In genomic region chr12:10363922-10364838, GRCh38 we compare ENCODE assay signal across 9 cellular contexts. TPM values are rescaled to one million over a fixed set of nuclear protein-coding genes. Genes with fewer than 3 reads are reported as not detected.
DNase-seq lines count a peak whose midpoint lies in the region; ATAC-seq and TF ChIP-seq lines count a peak whose summit lies in the region.
"Had no signal": no experiment of that assay in that cellular context is flagged by ENCODE, and none has a peak within 500 bp of the region (broad histone marks: within the 10 kb centered on the region; RNA-seq: fewer than 3 reads in every experiment).

No MANE protein-coding gene starts in this region.

- H3K4me1 ChIP-seq in BLaER1 (peaks cover 49% of the 10 kb centered on the region), cardiac muscle cell (ENCODE audit: low read depth) (peaks cover 42% of the 10 kb centered on the region), trophoblast cell (ENCODE audit: control insufficient read depth in 1 of 2, insufficient read depth in 2 of 2, low read length in 2 of 2) (peaks cover 23 to 33% of the 10 kb centered on the region in 2 experiments)

- H2BK5ac ChIP-seq in trophoblast cell (ENCODE audit: low read depth, low read length, poor library complexity): peak overlapping the region; percentile 73

- H3K27ac ChIP-seq in BLaER1: peak overlapping the region; percentile 91
- peak overlapping the region; percentile 81 for H3K27ac ChIP-seq in cardiac muscle cell
- H3K27ac ChIP-seq in trophoblast cell (ENCODE audit: low read depth, low read length): peak overlapping the region; percentile 93

- H3K27ac Mint-ChIP-seq in nephron progenitor cell: no peak overlapping the region

- peak overlapping the region; percentile 86 for H3K18ac ChIP-seq in trophoblast cell (ENCODE audit: low read length)

- H3K4me2 ChIP-seq in BLaER1 (peak overlapping the region; percentile 98), trophoblast cell (ENCODE audit: low read length) (peak overlapping the region; percentile 80)

- peak overlapping the region; percentile 83 for H3K9ac ChIP-seq in BLaER1
- H3K9ac ChIP-seq in trophoblast cell (ENCODE audit: low read length): no peak overlapping the region

- peak overlapping the region; percentile 93 for H2AK5ac ChIP-seq in trophoblast cell (ENCODE audit: low read length)

- peak overlapping the region; percentile 92 for H2BK120ac ChIP-seq in trophoblast cell (ENCODE audit: insufficient read depth, low read length, poor library complexity)

- peak overlapping the region; percentile 94 for H3K4ac ChIP-seq in trophoblast cell (ENCODE audit: low read depth, low read length)

- H3K4me1 Mint-ChIP-seq in nephron progenitor cell: peaks cover 30% of the 10 kb centered on the region

- H3K36me3 Mint-ChIP-seq in nephron progenitor cell (ENCODE audit: low read depth): peaks cover 19% of the 10 kb centered on the region

- peak overlapping the region; percentile 91 for H4K8ac ChIP-seq in trophoblast cell (ENCODE audit: low read depth, low read length)

- H3K9me3 ChIP-seq in BLaER1 (peaks cover 19% of the 10 kb centered on the region), cardiac muscle cell (ENCODE audit: low read depth) (no peaks in the 10 kb centered on the region), trophoblast cell (ENCODE audit: insufficient read depth, low read depth, low read length) (no peaks in the 10 kb centered on the region)

- H3K79me2 ChIP-seq in trophoblast cell (ENCODE audit: control insufficient read depth, insufficient read depth, low read length, poor library complexity): peaks cover 4% of the 10 kb centered on the region

- no CpG with 5 or more reads among the region's 19 CpGs for WGBS in trophoblast cell (ENCODE audit: extremely low coverage, insufficient coverage, insufficient read length)

- no peaks in the 10 kb centered on the region for H3K36me3 ChIP-seq in BLaER1
- H3K36me3 ChIP-seq in cardiac muscle cell: no peaks in the 10 kb centered on the region
- H3K36me3 ChIP-seq in trophoblast cell (ENCODE audit: control insufficient read depth in 1 of 2, insufficient read depth in 2 of 2, low read length in 2 of 2): no peaks in the 10 kb centered on the region

- TF ChIP-seq CTCF in cardiac muscle cell (IDR thresholded peaks at IDR 0.05; ENCODE audit: low read depth, low read length) (no peak), nephron progenitor cell (IDR thresholded peaks at IDR 0.05) (no peak)

- H2BK12ac ChIP-seq in trophoblast cell (ENCODE audit: low read length): peak overlapping the region; percentile 88

- ATAC-seq in GM18520 (IDR thresholded peaks at IDR 0.05; ENCODE audit: unreplicated experiment) (peak; percentile 63), HG02885 (IDR thresholded peaks at IDR 0.05; ENCODE audit: poor library complexity, unreplicated experiment) (peak; percentile 97)

- no peaks in the 10 kb centered on the region for H3K27me3 ChIP-seq in BLaER1
- no peaks in the 10 kb centered on the region for H3K27me3 ChIP-seq in cardiac muscle cell
- no peaks in the 10 kb centered on the region for H3K27me3 ChIP-seq in trophoblast cell (ENCODE audit: insufficient read depth, low read length)

- DNase-seq in NCI-H226 (peak; percentile 11), cardiac muscle cell (ENCODE audit: low read depth in 1 of 2, low spot score in 1 of 2) (peak; percentile 30 to 55), trophoblast cell (peak; percentile 21 to 48), nephron progenitor cell (no peak)
- DNase-seq in activated effector memory CD4-positive, alpha-beta T cell treated with anti-CD3 and anti-CD28 coated beads, Interleukin-2, amount 50 U/mL, for 16 hours: peak; percentile 64

- no peaks in the 10 kb centered on the region for H4K20me1 ChIP-seq in BLaER1

- peak overlapping the region; percentile 91 for H3K14ac ChIP-seq in trophoblast cell (ENCODE audit: low read length)

- H3K79me1 ChIP-seq in trophoblast cell (ENCODE audit: low read length): peaks cover 26% of the 10 kb centered on the region

- peaks cover 6% of the 10 kb centered on the region for H3K27me3 Mint-ChIP-seq in nephron progenitor cell (ENCODE audit: low read depth, poor library complexity)

- no peak overlapping the region for H3K23ac ChIP-seq in trophoblast cell (ENCODE audit: low read length)

- peak overlapping the region; percentile 96 for H4K91ac ChIP-seq in trophoblast cell (ENCODE audit: low read depth, low read length)

- H3K9me3 Mint-ChIP-seq in nephron progenitor cell: peaks cover 29% of the 10 kb centered on the region

- H3K4me3 ChIP-seq in BLaER1 (peak overlapping the region; percentile 74), cardiac muscle cell (peak overlapping the region; percentile 34), trophoblast cell (ENCODE audit: low read depth, low read length) (peak overlapping the region; percentile 66)

- H3K4me3 Mint-ChIP-seq in nephron progenitor cell: no peak overlapping the region

- peak overlapping the region; percentile 85 for H2AFZ ChIP-seq in trophoblast cell (ENCODE audit: insufficient read depth, low read length, poor library complexity)

- H4K12ac ChIP-seq in trophoblast cell (ENCODE audit: low read depth, low read length): peak overlapping the region; percentile 71

RNA-seq across cellular contexts. Expression of gene KLRK1, which starts 25.7 kb away (rescaled TPM):
- total RNA-seq in cardiac muscle cell: 0.07 TPM in 1 of 2 replicates, not detected in the other
- 0.15 TPM in 1 of 2 replicates, not detected in the other for polyA plus RNA-seq in cardiac muscle cell
- polyA plus RNA-seq in trophoblast cell (2013): 1.6 and 1.8 TPM in 2 replicates

RNA-seq across cellular contexts. Expression of gene KLRC4, which starts 45.4 kb away (rescaled TPM):
- not detected in 2 replicates for total RNA-seq in cardiac muscle cell
- not detected in 2 replicates for polyA plus RNA-seq in cardiac muscle cell
- 0.11 and 0.29 TPM in 2 replicates for polyA plus RNA-seq in trophoblast cell (2013)
- total RNA-seq: T-helper 2 cell treated with Interferon-gamma antibody and Interleukin-4, amounts not matched to agents 100 ng/mL and 5 ng/mL, for 36 hours had no signal

RNA-seq across cellular contexts. Expression of gene KLRC3, which starts 56.2 kb away (rescaled TPM):
- not detected in 2 replicates for total RNA-seq in cardiac muscle cell
- 0.15 TPM in 1 of 2 replicates, not detected in the other for polyA plus RNA-seq in cardiac muscle cell
- 0.15 and 0.17 TPM in 2 replicates for polyA plus RNA-seq in trophoblast cell (2013)
- total RNA-seq: T-helper 2 cell treated with Interferon-gamma antibody and Interleukin-4, amounts not matched to agents 100 ng/mL and 5 ng/mL, for 36 hours had no signal

RNA-seq across cellular contexts. Expression of gene KLRD1, which starts 56.5 kb away (rescaled TPM):
- 0.04 and 0.42 TPM in 2 replicates for total RNA-seq in cardiac muscle cell
- 0.10 and 0.19 TPM in 2 replicates for polyA plus RNA-seq in cardiac muscle cell
- 0.11 and 0.26 TPM in 2 replicates for polyA plus RNA-seq in trophoblast cell (2013)
